9 cellular contexts compared by ENCODE assay signal in genomic region chrX:107729558-107730297, GRCh38. TPM values are rescaled to one million over a fixed set of nuclear protein-coding genes. Genes with fewer than 3 reads are reported as not detected.
DNase-seq lines count a peak whose midpoint lies in the region; ATAC-seq and TF ChIP-seq lines count a peak whose summit lies in the region.
"Had no signal": no experiment of that assay in that cellular context is flagged by ENCODE, and none has a peak within 500 bp of the region (broad histone marks: within the 10 kb centered on the region; RNA-seq: fewer than 3 reads in every experiment).

No MANE protein-coding gene starts in this region.

- H3K9me3 Mint-ChIP-seq in chondrocyte (ENCODE audit: low read depth) = no peaks in the 10 kb centered on the region

- no peaks in the 10 kb centered on the region for H3K36me3 ChIP-seq in skeletal muscle tissue (ENCODE audit: control insufficient read depth in 3 of 3, insufficient read depth in 3 of 3, low read length in 3 of 3)

- no peak overlapping the region for H3K4me3 Mint-ChIP-seq in chondrocyte (ENCODE audit: unreplicated experiment)

- TF ChIP-seq CTCF in chondrocyte (IDR thresholded peaks at IDR 0.05) = peak; percentile 55

- no peak for TF ChIP-seq POLR2A in erythroblast (IDR thresholded peaks at IDR 0.05; ENCODE audit: low read length)

- H3K36me3 Mint-ChIP-seq in chondrocyte (ENCODE audit: low read depth) = no peaks in the 10 kb centered on the region

- DNase-seq in chondrocyte (ENCODE audit: low spot score) (no peak), NCI-H128 (lab: John Stamatoyannopoulos, UW; ENCODE audit: unreplicated experiment) (no peak), erythroblast (lab: John Stamatoyannopoulos, UW) (no peak), mucosa of gallbladder (ENCODE audit: low spot score) (no peak)

- H3K27me3 Mint-ChIP-seq in chondrocyte (ENCODE audit: low read depth) = no peaks in the 10 kb centered on the region

- no peak overlapping the region for H3K4me3 ChIP-seq in skeletal muscle tissue (ENCODE audit: low read length in 3 of 3)

- no peaks in the 10 kb centered on the region for H3K9me3 ChIP-seq in skeletal muscle tissue (ENCODE audit: control insufficient read depth in 3 of 3, low read length in 3 of 3)

- H3K4me1 ChIP-seq in skeletal muscle tissue (ENCODE audit: control insufficient read depth in 3 of 3, insufficient read depth in 3 of 3, low read length in 3 of 3) = peaks cover 86 to 93% (median 91%) of the 10 kb centered on the region in 3 donors

- ATAC-seq in GM19467 (IDR thresholded peaks at IDR 0.05; ENCODE audit: unreplicated experiment) = peak; percentile 45
- peak; percentile 88 for ATAC-seq in HG02938 (IDR thresholded peaks at IDR 0.05; ENCODE audit: unreplicated experiment)
- ATAC-seq in HG02970 (IDR thresholded peaks at IDR 0.05; ENCODE audit: low FRiP score, unreplicated experiment) = no peak

- peaks cover 85% of the 10 kb centered on the region for H3K4me1 Mint-ChIP-seq in chondrocyte (ENCODE audit: low read depth)

- H3K27me3 ChIP-seq in skeletal muscle tissue (ENCODE audit: control insufficient read depth in 3 of 3, insufficient read depth in 3 of 3, low read length in 3 of 3) = no peaks in the 10 kb centered on the region

- H3K27ac Mint-ChIP-seq in chondrocyte (ENCODE audit: unreplicated experiment) = peak overlapping the region; percentile 91

- peak overlapping the region in 2 of 3 donors; percentile 10 to 62 for H3K9ac ChIP-seq in skeletal muscle tissue (ENCODE audit: low read depth in 1 of 3, low read length in 3 of 3)

- peak overlapping the region; percentile 81 for H3K27ac ChIP-seq in skeletal muscle tissue (ENCODE audit: low read depth, low read length)

RNA-seq across cellular contexts. Expression of gene TSC22D3, which starts 45.9 kb away (rescaled TPM):
- total RNA-seq in chondrocyte = 191 to 199 TPM (median 199 TPM) in 3 replicates
- 30.3 TPM for total RNA-seq in skeletal muscle tissue
- total RNA-seq in mucosa of gallbladder = 218 TPM

RNA-seq across cellular contexts. Expression of gene NCBP2L, which starts 47.8 kb away (rescaled TPM):
- total RNA-seq in chondrocyte (not detected in 3 replicates), skeletal muscle tissue (1.0 TPM), mucosa of gallbladder (not detected)
- total RNA-seq: lung microvascular endothelial cell had no signal
